Comparison of ENCODE assay signal across 9 cellular contexts in the genomic region with DNA sequence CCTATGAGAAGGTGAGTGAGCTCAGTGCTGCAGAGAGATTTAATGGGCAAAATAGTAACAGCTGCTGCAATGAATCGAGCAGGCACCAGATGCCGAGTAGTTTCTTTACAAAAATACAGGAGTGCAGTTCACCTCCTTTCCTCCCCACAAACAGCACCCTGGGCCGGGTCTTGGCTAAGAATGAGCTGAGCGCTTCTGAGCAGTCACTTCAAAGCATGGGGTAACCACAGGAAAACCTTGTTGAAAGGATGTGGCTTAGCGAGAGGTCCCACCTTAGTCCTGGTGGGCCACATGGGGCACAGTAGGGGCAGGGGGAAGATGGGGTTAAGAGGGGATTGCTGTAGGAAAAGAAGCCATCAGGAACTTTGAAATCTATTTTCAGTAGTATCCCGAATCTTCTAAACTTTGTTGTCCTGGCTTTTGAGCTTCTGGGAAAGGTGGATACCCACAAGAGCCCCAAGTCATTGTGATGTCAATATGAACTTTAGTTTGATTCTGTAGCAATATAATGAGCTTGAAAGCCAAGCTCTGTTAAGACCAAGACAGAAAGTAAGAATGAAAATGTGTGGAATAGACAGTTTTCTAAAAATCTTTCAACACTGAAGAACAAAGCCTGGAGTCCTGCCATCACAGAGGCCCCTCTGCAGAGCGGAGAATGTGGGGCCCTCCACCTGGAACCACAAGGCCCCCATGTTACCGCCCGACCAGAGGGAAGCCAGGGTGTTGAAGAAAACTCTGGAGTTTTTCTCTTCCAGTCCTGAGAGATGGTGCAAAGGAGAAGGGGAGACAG.
DNase-seq lines count a peak whose midpoint lies in the region; ATAC-seq and TF ChIP-seq lines count a peak whose summit lies in the region.
"Had no signal": no experiment of that assay in that cellular context is flagged by ENCODE, and none has a peak within 500 bp of the region (broad histone marks: within the 10 kb centered on the region; RNA-seq: fewer than 3 reads in every experiment).

No MANE protein-coding gene starts in this region.

- no peaks in the 10 kb centered on the region for H3K36me3 Mint-ChIP-seq in activated naive CD4-positive, alpha-beta T cell treated with anti-CD3 and anti-CD28 coated beads, Interleukin-2, amount 50 U/mL, for 72 hours

- peak; percentile 22 to 45 for DNase-seq in activated CD4-positive, alpha-beta T cell treated with anti-CD3 and anti-CD28 coated beads, Interleukin-2, amount 50 U/mL, for 48 hours
- peak in 1 of 2 donors; percentile 46 for DNase-seq in activated naive CD4-positive, alpha-beta T cell treated with anti-CD3 and anti-CD28 coated beads, Interleukin-2, amount 50 U/mL, for 72 hours (ENCODE audit: low spot score in 2 of 2)
- DNase-seq in stimulated activated CD8-positive, alpha-beta memory T cell treated with anti-CD3 and anti-CD28 coated beads, Interleukin-12 subunit alpha, Interleukin-12 subunit beta, amount 100 ng/mL, for 1 hour (ENCODE audit: low read depth): peak; percentile 39
- DNase-seq in OCI-M1 (lab: John Stamatoyannopoulos, UW) (no peak), Karpas-422 (no peak), lower lobe of right lung (no peak)
- DNase-seq: H9 had no signal

- H3K27ac ChIP-seq in Karpas-422 (ENCODE audit: low read length): no peak overlapping the region
- H3K27ac ChIP-seq in lower lobe of right lung: no peak overlapping the region

- no peaks in the 10 kb centered on the region for H3K9me2 ChIP-seq in Karpas-422 (replicated peaks; ENCODE audit: insufficient read depth, low read length)

- H3K9me3 Mint-ChIP-seq in activated naive CD4-positive, alpha-beta T cell treated with anti-CD3 and anti-CD28 coated beads, Interleukin-2, amount 50 U/mL, for 72 hours: no peaks in the 10 kb centered on the region

- no peaks in the 10 kb centered on the region for H4K20me1 ChIP-seq in Karpas-422 (ENCODE audit: insufficient read depth, low read depth, low read length)

- H3K27me3 ChIP-seq in Karpas-422 (ENCODE audit: low read length) (no peaks in the 10 kb centered on the region), lower lobe of right lung (ENCODE audit: low read depth) (no peaks in the 10 kb centered on the region)

- no peaks in the 10 kb centered on the region for H3K79me2 ChIP-seq in Karpas-422 (ENCODE audit: low read length)

- ATAC-seq in HG02981 (IDR thresholded peaks at IDR 0.05; ENCODE audit: unreplicated experiment): peak; percentile 46
- ATAC-seq in activated naive CD4-positive, alpha-beta T cell treated with anti-CD3 and anti-CD28 coated beads, Interleukin-2, amount 50 U/mL, for 72 hours: peak; percentile 93 to 95
- ATAC-seq in lower lobe of right lung: no peak
- ATAC-seq in GM21723 (IDR thresholded peaks at IDR 0.05; ENCODE audit: unreplicated experiment): no peak

- H3K27ac Mint-ChIP-seq in activated naive CD4-positive, alpha-beta T cell treated with anti-CD3 and anti-CD28 coated beads, Interleukin-2, amount 50 U/mL, for 72 hours: peak overlapping the region; percentile 32 to 63
- H3K27ac Mint-ChIP-seq: H9 had no signal

- H3K9me3 ChIP-seq in Karpas-422 (ENCODE audit: low read length) (no peaks in the 10 kb centered on the region), lower lobe of right lung (no peaks in the 10 kb centered on the region)

- no peaks in the 10 kb centered on the region for H3K36me3 ChIP-seq in Karpas-422 (ENCODE audit: insufficient read depth, low read length)
- H3K36me3 ChIP-seq in lower lobe of right lung: no peaks in the 10 kb centered on the region

- no peak overlapping the region for H2AFZ ChIP-seq in Karpas-422 (ENCODE audit: low read length)

- no peak overlapping the region for H3K9ac ChIP-seq in Karpas-422 (ENCODE audit: low read length)

- no peak for TF ChIP-seq CTCF in lower lobe of right lung (IDR thresholded peaks at IDR 0.05)

- H3K4me1 ChIP-seq in Karpas-422 (ENCODE audit: low read length) (no peaks in the 10 kb centered on the region), lower lobe of right lung (no peaks in the 10 kb centered on the region)

- H3K4me2 ChIP-seq in Karpas-422 (ENCODE audit: low read depth, low read length, poor library complexity, severe bottlenecking): no peak overlapping the region

- H3K4me3 ChIP-seq in Karpas-422 (ENCODE audit: low read length) (no peak overlapping the region), lower lobe of right lung (no peak overlapping the region)

- intact Hi-C loops in lower lobe of right lung (cut with DNase I): no loop called here

Comparison
In these comparisons a context has a peak if more than half of its experiments do, and no peak if none do; other contexts are left out.
1. ATAC-seq: peak in HG02981 (single experiment) and activated naive CD4-positive, alpha-beta T cell treated with anti-CD3 and anti-CD28 coated beads, Interleukin-2, amount 50 U/mL, for 72 hours (2 of 2); none in lower lobe of right lung (0 of 2) and GM21723 (single experiment).
2. DNase-seq: peak in activated CD4-positive, alpha-beta T cell treated with anti-CD3 and anti-CD28 coated beads, Interleukin-2, amount 50 U/mL, for 48 hours (2 of 2) and stimulated activated CD8-positive, alpha-beta memory T cell treated with anti-CD3 and anti-CD28 coated beads, Interleukin-12 subunit alpha, Interleukin-12 subunit beta, amount 100 ng/mL, for 1 hour (single experiment); none in OCI-M1 (single experiment), Karpas-422 (single experiment) and lower lobe of right lung (single experiment).